27 cellular contexts compared by ENCODE assay signal in the genomic region with DNA sequence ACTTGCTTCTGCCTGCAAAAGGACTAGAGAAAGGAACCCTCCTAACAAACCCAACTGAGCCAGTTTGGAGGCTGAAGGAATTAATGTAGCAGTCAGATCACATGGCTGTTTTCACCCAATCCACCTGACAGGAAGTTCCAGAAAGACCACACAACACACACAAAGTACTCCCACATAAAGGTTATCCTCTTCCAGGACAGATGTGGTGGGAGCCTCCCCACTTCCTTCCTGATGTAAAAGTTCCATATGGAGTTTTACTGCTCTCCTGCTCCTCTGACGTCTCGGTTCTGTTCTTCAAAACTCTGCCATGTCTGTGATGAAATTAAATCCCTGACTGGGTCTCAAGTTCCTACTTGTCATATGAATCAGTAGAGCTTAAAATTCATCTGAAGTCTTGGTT.
"Had no signal": no experiment of that assay in that cellular context is flagged by ENCODE, and none has a peak within 500 bp of the region (broad histone marks: within the 10 kb centered on the region; RNA-seq: fewer than 3 reads in every experiment).

No MANE protein-coding gene starts in this region.

- H3K9me3 Mint-ChIP-seq: mesothelial cell of epicardium; naive B cell; nephron progenitor cell; stimulated activated memory B cell treated with anti-CD40 and anti-IgM and Interleukin-4, amounts not matched to agents 10 μg/mL and 1 μg/mL and 100 μg/mL, for 72 hours; type B pancreatic cell had no signal

- H3K27me3 Mint-ChIP-seq: progenitor cell of endocrine pancreas; stimulated activated memory B cell treated with anti-CD40 and anti-IgM and Interleukin-4, amounts not matched to agents 10 μg/mL and 1 μg/mL and 100 μg/mL, for 72 hours; stimulated activated naive CD8-positive, alpha-beta T cell treated with anti-CD3 and anti-CD28 coated beads, Interleukin-15, amount 100 ng/mL, for 72 hours had no signal

- H3K36me3 ChIP-seq: left lung, lower lobe of right lung, ovary, right atrium auricular region, right lobe of liver, tibial nerve, uterus had no signal

- H3K36me3 Mint-ChIP-seq: mesothelial cell of epicardium; naive B cell; natural killer cell; stimulated activated memory B cell treated with anti-CD40 and anti-IgM and Interleukin-4, amounts not matched to agents 10 μg/mL and 1 μg/mL and 100 μg/mL, for 72 hours; type B pancreatic cell had no signal

- H3K27ac ChIP-seq: left lung, lower lobe of right lung, ovary, right atrium auricular region, right lobe of liver, tibial nerve, uterus had no signal

- H3K4me3 Mint-ChIP-seq: mesothelial cell of epicardium; naive B cell; natural killer cell; nephron progenitor cell; stimulated activated memory B cell treated with anti-CD40 and anti-IgM and Interleukin-4, amounts not matched to agents 10 μg/mL and 1 μg/mL and 100 μg/mL, for 72 hours; stimulated activated naive CD8-positive, alpha-beta T cell treated with anti-CD3 and anti-CD28 coated beads, Interleukin-15, amount 100 ng/mL, for 72 hours; type B pancreatic cell had no signal

- H3K4me1 ChIP-seq: left lung, lower lobe of right lung, right lobe of liver, tibial nerve, uterus had no signal

- H3K27me3 ChIP-seq: left lung, ovary, right atrium auricular region, right lobe of liver, tibial nerve, uterus had no signal

- DNase-seq: kidney glomerular epithelial cell; left cardiac atrium; left lung; lower lobe of right lung; mammary epithelial cell; mesendoderm; naive B cell; natural killer cell; nephron progenitor cell; ovary; right lobe of liver; stimulated activated CD4-positive, alpha-beta T cell treated with anti-CD3 and anti-CD28 coated beads, Interleukin-1b, Interleukin-23, amount 100 ng/mL, for 48 hours; stimulated activated CD4-positive, alpha-beta T cell treated with anti-CD3 and anti-CD28 coated beads, Interleukin-2, amount 100 ng/mL, for 48 hours; stimulated activated CD4-positive, alpha-beta T cell treated with anti-CD3 and anti-CD28 coated beads, Interleukin-4, amount 100 ng/mL, for 4 hours; stimulated activated CD8-positive, alpha-beta memory T cell treated with anti-CD3 and anti-CD28 coated beads, Interleukin-4, amount 100 ng/mL, for 48 hours; stimulated activated naive CD4-positive, alpha-beta T cell treated with Interleukin-2 at 50 U/mL for 16 hours; stimulated activated naive CD8-positive, alpha-beta T cell treated with anti-CD3 and anti-CD28 coated beads, Interleukin-15, amount 100 ng/mL, for 72 hours; substantia nigra; uterus had no signal

- H3K27ac Mint-ChIP-seq: mesothelial cell of epicardium; naive B cell; natural killer cell; nephron progenitor cell; progenitor cell of endocrine pancreas; stimulated activated memory B cell treated with anti-CD40 and anti-IgM and Interleukin-4, amounts not matched to agents 10 μg/mL and 1 μg/mL and 100 μg/mL, for 72 hours; type B pancreatic cell had no signal

- H3K4me1 Mint-ChIP-seq: mesothelial cell of epicardium; naive B cell; natural killer cell; stimulated activated memory B cell treated with anti-CD40 and anti-IgM and Interleukin-4, amounts not matched to agents 10 μg/mL and 1 μg/mL and 100 μg/mL, for 72 hours; stimulated activated naive CD8-positive, alpha-beta T cell treated with anti-CD3 and anti-CD28 coated beads, Interleukin-15, amount 100 ng/mL, for 72 hours had no signal

- ATAC-seq: left cardiac atrium; left lung; lower lobe of right lung; natural killer cell; right lobe of liver; stimulated activated memory B cell treated with anti-CD40 and anti-IgM and Interleukin-4, amounts not matched to agents 10 μg/mL and 1 μg/mL and 100 μg/mL, for 72 hours; stimulated activated naive CD8-positive, alpha-beta T cell treated with anti-CD3 and anti-CD28 coated beads, Interleukin-15, amount 100 ng/mL, for 72 hours had no signal

- H3K4me3 ChIP-seq: left lung, lower lobe of right lung, ovary, right atrium auricular region, right lobe of liver, smooth muscle cell, tibial nerve, uterus had no signal

- FAIRE-seq: keratinocyte had no signal

- H3K9me3 ChIP-seq: left lung, lower lobe of right lung, ovary, right atrium auricular region, right lobe of liver, tibial nerve, uterus had no signal
